ENCODE assay signal across 8 cellular contexts in genomic region chr6:24766685-24767462, GRCh38. TPM values are rescaled to one million over a fixed set of nuclear protein-coding genes. Genes with fewer than 3 reads are reported as not detected.
DNase-seq lines count a peak whose midpoint lies in the region; ATAC-seq and TF ChIP-seq lines count a peak whose summit lies in the region.

No MANE protein-coding gene starts in this region.

- H3K4me1 ChIP-seq in CD8-positive, alpha-beta T cell (ENCODE audit: insufficient read depth, low read length): no peaks in the 10 kb centered on the region

- TF ChIP-seq CTCF in CD8-positive, alpha-beta T cell (IDR thresholded peaks at IDR 0.05): peak; percentile 65
- TF ChIP-seq CTCF in choroid plexus epithelial cell (conservative IDR thresholded peaks at IDR 0.05; ENCODE audit: low read depth, low read length): peak; percentile 54
- TF ChIP-seq CTCF in nephron (IDR thresholded peaks at IDR 0.05; ENCODE audit: unreplicated experiment in 3 of 3): peak; percentile 28 to 46 (median 43)

- CTCF ChIA-PET in CD8-positive, alpha-beta T cell (lab: Charles Lee): interaction anchor here (0.7 to 4.3 kb wide), 14 partner anchors 8 to 416 kb away, joined by 3 to 42 read pairs (median 3); no protein-coding TSS in a partner anchor

- peak; percentile 73 for ATAC-seq in CD8-positive, alpha-beta T cell
- ATAC-seq in GM21576 (IDR thresholded peaks at IDR 0.05; ENCODE audit: unreplicated experiment) (peak; percentile 63), HG03097 (IDR thresholded peaks at IDR 0.05; ENCODE audit: low FRiP score, unreplicated experiment) (no peak), HG03521 (IDR thresholded peaks at IDR 0.05; ENCODE audit: unreplicated experiment) (no peak)

- no peaks in the 10 kb centered on the region for H3K9me3 Mint-ChIP-seq in CD8-positive, alpha-beta T cell
- no peaks in the 10 kb centered on the region for H3K9me3 Mint-ChIP-seq in nephron

- no peaks in the 10 kb centered on the region for H3K36me3 Mint-ChIP-seq in CD8-positive, alpha-beta T cell
- no peaks in the 10 kb centered on the region for H3K36me3 Mint-ChIP-seq in nephron (ENCODE audit: low read depth)

- no peaks in the 10 kb centered on the region for H3K9me3 ChIP-seq in CD8-positive, alpha-beta T cell (ENCODE audit: low read length)

- peaks cover 4% of the 10 kb centered on the region for H3K4me1 Mint-ChIP-seq in CD8-positive, alpha-beta T cell (ENCODE audit: low read depth)
- no peaks in the 10 kb centered on the region for H3K4me1 Mint-ChIP-seq in nephron

- H3K27ac Mint-ChIP-seq in CD8-positive, alpha-beta T cell: no peak overlapping the region
- H3K27ac Mint-ChIP-seq in nephron: no peak overlapping the region

- H3K4me3 Mint-ChIP-seq in CD8-positive, alpha-beta T cell: no peak overlapping the region
- H3K4me3 Mint-ChIP-seq in nephron: no peak overlapping the region

- DNase-seq in CD8-positive, alpha-beta T cell: no peak
- DNase-seq in NCI-H446 treated with DMSO at 0.1 percent for 48 hours (lab: John Stamatoyannopoulos, UW): peak; percentile 12
- DNase-seq in choroid plexus epithelial cell (ENCODE audit: low read depth): peak; percentile 67
- no peak for DNase-seq in stimulated activated CD8-positive, alpha-beta memory T cell treated with anti-CD3 and anti-CD28 coated beads, Interleukin-4, amount 100 ng/mL, for 48 hours

- POLR2A ChIA-PET in CD8-positive, alpha-beta T cell (lab: Charles Lee): interaction anchor here (0.6 to 1.1 kb wide), 3 partner anchors 9 to 18 kb away, joined by 3 to 4 read pairs (median 4); no protein-coding TSS in a partner anchor

- no peaks in the 10 kb centered on the region for H3K27me3 Mint-ChIP-seq in CD8-positive, alpha-beta T cell (ENCODE audit: low read depth)
- H3K27me3 Mint-ChIP-seq in nephron (ENCODE audit: low read depth): no peaks in the 10 kb centered on the region

- intact Hi-C loops in CD8-positive, alpha-beta T cell (cut with DNase I, micrococcal nuclease): loop anchor here (1.0 to 5.0 kb wide), 4 partner anchors 184 to 335 kb away; no protein-coding TSS in a partner anchor

- no peak overlapping the region for H3K27ac ChIP-seq in CD8-positive, alpha-beta T cell (ENCODE audit: low read depth, low read length)

- no peaks in the 10 kb centered on the region for H3K36me3 ChIP-seq in CD8-positive, alpha-beta T cell (ENCODE audit: insufficient read depth, low read length)

- no peaks in the 10 kb centered on the region for H3K27me3 ChIP-seq in CD8-positive, alpha-beta T cell (ENCODE audit: insufficient read depth, low read length)

- no peak overlapping the region for H3K4me3 ChIP-seq in CD8-positive, alpha-beta T cell (ENCODE audit: low read depth, low read length)
- no peak overlapping the region for H3K4me3 ChIP-seq in choroid plexus epithelial cell (ENCODE audit: low read depth, low read length)

RNA-seq across cellular contexts. Expression of gene GMNN, which starts 7.9 kb away (rescaled TPM):
- 10 to 100 TPM; 14.1 to 14.4 TPM for total RNA-seq in CD8-positive, alpha-beta T cell

RNA-seq across cellular contexts. Expression of gene ARMH2, which starts 31.8 kb away (rescaled TPM):
- total RNA-seq in CD8-positive, alpha-beta T cell: under 1 TPM in 1 of 2 experiments, not detected in 1; 0.44 TPM

RNA-seq across cellular contexts. Expression of gene C6orf62, which starts 47.9 kb away (rescaled TPM):
- 100 to 1,000 TPM; 116 TPM for total RNA-seq in CD8-positive, alpha-beta T cell

Comparison
In these comparisons a context has a peak if more than half of its experiments do, and no peak if none do; other contexts are left out.
1. ATAC-seq: peak in CD8-positive, alpha-beta T cell (single experiment) and GM21576 (single experiment); none in HG03097 (single experiment) and HG03521 (single experiment).
2. DNase-seq: peak in NCI-H446 treated with DMSO at 0.1 percent for 48 hours (single experiment) and choroid plexus epithelial cell (single experiment); none in CD8-positive, alpha-beta T cell (0 of 7) and stimulated activated CD8-positive, alpha-beta memory T cell treated with anti-CD3 and anti-CD28 coated beads, Interleukin-4, amount 100 ng/mL, for 48 hours (single experiment).
3. Peak in every context shown above with its lines, with median percentiles within 50 percentile points of each other: CTCF ChIP-seq.